1 cellular context compared by ENCODE assay signal in the genomic region with DNA sequence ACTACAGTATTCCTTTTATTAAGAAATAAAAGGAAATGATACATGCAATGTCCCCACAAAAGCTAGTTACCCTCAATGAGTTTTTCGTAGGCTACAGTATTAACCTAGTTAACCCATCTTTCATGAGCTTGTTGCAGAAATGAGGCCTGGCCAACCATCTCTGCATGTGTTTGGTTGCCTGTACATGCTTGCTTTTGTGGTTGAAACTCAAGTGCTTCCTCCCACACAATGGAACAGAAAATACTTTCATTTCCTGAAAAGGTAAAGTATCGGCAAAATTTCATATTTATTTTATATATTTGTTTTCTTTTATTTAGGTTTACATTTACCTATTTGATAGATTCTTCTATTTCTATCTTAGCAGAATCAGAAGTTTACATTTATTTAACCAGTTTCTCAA.
TF ChIP-seq lines count a peak whose summit lies in the region.

No MANE protein-coding gene starts in this region.

TF ChIP-seq in GM12878, 131 proteins besides CTCF, POLR2A, EP300 and RAD21 (continued from another document):
- TF ChIP-seq, protein P1, sequence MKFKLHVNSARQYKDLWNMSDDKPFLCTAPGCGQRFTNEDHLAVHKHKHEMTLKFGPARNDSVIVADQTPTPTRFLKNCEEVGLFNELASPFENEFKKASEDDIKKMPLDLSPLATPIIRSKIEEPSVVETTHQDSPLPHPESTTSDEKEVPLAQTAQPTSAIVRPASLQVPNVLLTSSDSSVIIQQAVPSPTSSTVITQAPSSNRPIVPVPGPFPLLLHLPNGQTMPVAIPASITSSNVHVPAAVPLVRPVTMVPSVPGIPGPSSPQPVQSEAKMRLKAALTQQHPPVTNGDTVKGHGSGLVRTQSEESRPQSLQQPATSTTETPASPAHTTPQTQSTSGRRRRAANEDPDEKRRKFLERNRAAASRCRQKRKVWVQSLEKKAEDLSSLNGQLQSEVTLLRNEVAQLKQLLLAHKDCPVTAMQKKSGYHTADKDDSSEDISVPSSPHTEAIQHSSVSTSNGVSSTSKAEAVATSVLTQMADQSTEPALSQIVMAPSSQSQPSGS (IDR thresholded peaks at IDR 0.05; ENCODE audit: low read length): peak; percentile 55; the same call in 1 of the 2 replicates
- TF ChIP-seq ZNF24 (IDR thresholded peaks at IDR 0.05) (no peak), IRF4 (IDR thresholded peaks at IDR 0.05; ENCODE audit: low read depth, low read length) (peak; percentile 68; the same call in 1 of the 2 replicates), RUNX3 (IDR thresholded peaks at IDR 0.05; ENCODE audit: low read length) (peak; percentile 97), DPF2 (IDR thresholded peaks at IDR 0.05) (peak; percentile 94), HDAC6 (IDR thresholded peaks at IDR 0.05; ENCODE audit: unreplicated experiment) (no peak), NBN (IDR thresholded peaks at IDR 0.05) (no peak), NFIC (IDR thresholded peaks at IDR 0.05; ENCODE audit: low read depth, low read length) (peak; percentile 63; the same call in 1 of the 2 replicates), ZNF217 (IDR thresholded peaks at IDR 0.05) (peak; percentile 29; the same call in 1 of the 2 replicates), NR2C1 (IDR thresholded peaks at IDR 0.05) (no peak), MTA3 (IDR thresholded peaks at IDR 0.05; ENCODE audit: borderline replicate concordance, low read length) (no peak), NFYA (IDR thresholded peaks at IDR 0.05; ENCODE audit: borderline replicate concordance, low read depth, low read length) (no peak), RBBP5 (conservative IDR thresholded peaks at IDR 0.05) (no peak)
- TF ChIP-seq, protein P2, sequence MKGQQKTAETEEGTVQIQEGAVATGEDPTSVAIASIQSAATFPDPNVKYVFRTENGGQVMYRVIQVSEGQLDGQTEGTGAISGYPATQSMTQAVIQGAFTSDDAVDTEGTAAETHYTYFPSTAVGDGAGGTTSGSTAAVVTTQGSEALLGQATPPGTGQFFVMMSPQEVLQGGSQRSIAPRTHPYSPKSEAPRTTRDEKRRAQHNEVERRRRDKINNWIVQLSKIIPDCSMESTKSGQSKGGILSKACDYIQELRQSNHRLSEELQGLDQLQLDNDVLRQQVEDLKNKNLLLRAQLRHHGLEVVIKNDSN (IDR thresholded peaks at IDR 0.05; ENCODE audit: borderline replicate concordance, extremely low read length, insufficient read depth, low read depth, low read length): no peak
- TF ChIP-seq, protein P3, sequence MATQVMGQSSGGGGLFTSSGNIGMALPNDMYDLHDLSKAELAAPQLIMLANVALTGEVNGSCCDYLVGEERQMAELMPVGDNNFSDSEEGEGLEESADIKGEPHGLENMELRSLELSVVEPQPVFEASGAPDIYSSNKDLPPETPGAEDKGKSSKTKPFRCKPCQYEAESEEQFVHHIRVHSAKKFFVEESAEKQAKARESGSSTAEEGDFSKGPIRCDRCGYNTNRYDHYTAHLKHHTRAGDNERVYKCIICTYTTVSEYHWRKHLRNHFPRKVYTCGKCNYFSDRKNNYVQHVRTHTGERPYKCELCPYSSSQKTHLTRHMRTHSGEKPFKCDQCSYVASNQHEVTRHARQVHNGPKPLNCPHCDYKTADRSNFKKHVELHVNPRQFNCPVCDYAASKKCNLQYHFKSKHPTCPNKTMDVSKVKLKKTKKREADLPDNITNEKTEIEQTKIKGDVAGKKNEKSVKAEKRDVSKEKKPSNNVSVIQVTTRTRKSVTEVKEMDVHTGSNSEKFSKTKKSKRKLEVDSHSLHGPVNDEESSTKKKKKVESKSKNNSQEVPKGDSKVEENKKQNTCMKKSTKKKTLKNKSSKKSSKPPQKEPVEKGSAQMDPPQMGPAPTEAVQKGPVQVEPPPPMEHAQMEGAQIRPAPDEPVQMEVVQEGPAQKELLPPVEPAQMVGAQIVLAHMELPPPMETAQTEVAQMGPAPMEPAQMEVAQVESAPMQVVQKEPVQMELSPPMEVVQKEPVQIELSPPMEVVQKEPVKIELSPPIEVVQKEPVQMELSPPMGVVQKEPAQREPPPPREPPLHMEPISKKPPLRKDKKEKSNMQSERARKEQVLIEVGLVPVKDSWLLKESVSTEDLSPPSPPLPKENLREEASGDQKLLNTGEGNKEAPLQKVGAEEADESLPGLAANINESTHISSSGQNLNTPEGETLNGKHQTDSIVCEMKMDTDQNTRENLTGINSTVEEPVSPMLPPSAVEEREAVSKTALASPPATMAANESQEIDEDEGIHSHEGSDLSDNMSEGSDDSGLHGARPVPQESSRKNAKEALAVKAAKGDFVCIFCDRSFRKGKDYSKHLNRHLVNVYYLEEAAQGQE (IDR thresholded peaks at IDR 0.05; ENCODE audit: low read depth, low read length): no peak
- TF ChIP-seq, protein P4, sequence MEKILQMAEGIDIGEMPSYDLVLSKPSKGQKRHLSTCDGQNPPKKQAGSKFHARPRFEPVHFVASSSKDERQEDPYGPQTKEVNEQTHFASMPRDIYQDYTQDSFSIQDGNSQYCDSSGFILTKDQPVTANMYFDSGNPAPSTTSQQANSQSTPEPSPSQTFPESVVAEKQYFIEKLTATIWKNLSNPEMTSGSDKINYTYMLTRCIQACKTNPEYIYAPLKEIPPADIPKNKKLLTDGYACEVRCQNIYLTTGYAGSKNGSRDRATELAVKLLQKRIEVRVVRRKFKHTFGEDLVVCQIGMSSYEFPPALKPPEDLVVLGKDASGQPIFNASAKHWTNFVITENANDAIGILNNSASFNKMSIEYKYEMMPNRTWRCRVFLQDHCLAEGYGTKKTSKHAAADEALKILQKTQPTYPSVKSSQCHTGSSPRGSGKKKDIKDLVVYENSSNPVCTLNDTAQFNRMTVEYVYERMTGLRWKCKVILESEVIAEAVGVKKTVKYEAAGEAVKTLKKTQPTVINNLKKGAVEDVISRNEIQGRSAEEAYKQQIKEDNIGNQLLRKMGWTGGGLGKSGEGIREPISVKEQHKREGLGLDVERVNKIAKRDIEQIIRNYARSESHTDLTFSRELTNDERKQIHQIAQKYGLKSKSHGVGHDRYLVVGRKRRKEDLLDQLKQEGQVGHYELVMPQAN (conservative IDR thresholded peaks at IDR 0.05): no peak
- TF ChIP-seq, protein P5, sequence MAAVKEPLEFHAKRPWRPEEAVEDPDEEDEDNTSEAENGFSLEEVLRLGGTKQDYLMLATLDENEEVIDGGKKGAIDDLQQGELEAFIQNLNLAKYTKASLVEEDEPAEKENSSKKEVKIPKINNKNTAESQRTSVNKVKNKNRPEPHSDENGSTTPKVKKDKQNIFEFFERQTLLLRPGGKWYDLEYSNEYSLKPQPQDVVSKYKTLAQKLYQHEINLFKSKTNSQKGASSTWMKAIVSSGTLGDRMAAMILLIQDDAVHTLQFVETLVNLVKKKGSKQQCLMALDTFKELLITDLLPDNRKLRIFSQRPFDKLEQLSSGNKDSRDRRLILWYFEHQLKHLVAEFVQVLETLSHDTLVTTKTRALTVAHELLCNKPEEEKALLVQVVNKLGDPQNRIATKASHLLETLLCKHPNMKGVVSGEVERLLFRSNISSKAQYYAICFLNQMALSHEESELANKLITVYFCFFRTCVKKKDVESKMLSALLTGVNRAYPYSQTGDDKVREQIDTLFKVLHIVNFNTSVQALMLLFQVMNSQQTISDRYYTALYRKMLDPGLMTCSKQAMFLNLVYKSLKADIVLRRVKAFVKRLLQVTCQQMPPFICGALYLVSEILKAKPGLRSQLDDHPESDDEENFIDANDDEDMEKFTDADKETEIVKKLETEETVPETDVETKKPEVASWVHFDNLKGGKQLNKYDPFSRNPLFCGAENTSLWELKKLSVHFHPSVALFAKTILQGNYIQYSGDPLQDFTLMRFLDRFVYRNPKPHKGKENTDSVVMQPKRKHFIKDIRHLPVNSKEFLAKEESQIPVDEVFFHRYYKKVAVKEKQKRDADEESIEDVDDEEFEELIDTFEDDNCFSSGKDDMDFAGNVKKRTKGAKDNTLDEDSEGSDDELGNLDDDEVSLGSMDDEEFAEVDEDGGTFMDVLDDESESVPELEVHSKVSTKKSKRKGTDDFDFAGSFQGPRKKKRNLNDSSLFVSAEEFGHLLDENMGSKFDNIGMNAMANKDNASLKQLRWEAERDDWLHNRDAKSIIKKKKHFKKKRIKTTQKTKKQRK (IDR thresholded peaks at IDR 0.05; ENCODE audit: low read depth, low read length): no peak
